Comparison of ENCODE assay signal across 19 cellular contexts in genomic region chr17:8893621-8894020, GRCh38. TPM values are rescaled to one million over a fixed set of nuclear protein-coding genes. Genes with fewer than 3 reads are reported as not detected.
"Had no signal": no experiment of that assay in that cellular context is flagged by ENCODE, and none has a peak within 500 bp of the region (broad histone marks: within the 10 kb centered on the region; RNA-seq: fewer than 3 reads in every experiment).

No MANE protein-coding gene starts in this region.

- H3K27ac Mint-ChIP-seq: activated naive CD4-positive, alpha-beta T cell treated with anti-CD3 and anti-CD28 coated beads for 36 hours had no signal

- H3K9me3 Mint-ChIP-seq: activated naive CD4-positive, alpha-beta T cell treated with anti-CD3 and anti-CD28 coated beads for 36 hours; naive thymus-derived CD8-positive, alpha-beta T cell had no signal

- H3K27me3 Mint-ChIP-seq: naive thymus-derived CD8-positive, alpha-beta T cell had no signal

- H3K36me3 ChIP-seq: ascending aorta, breast epithelium, left ventricle myocardium inferior, prostate gland had no signal

- H3K27ac ChIP-seq: ascending aorta, breast epithelium, hepatocyte, left ventricle myocardium inferior, prostate gland, stomach, testis, upper lobe of right lung had no signal

- H3K27me3 ChIP-seq: ascending aorta, breast epithelium, testis had no signal

- H3K4me3 Mint-ChIP-seq: activated CD8-positive, alpha-beta T cell treated with anti-CD3 and anti-CD28 coated beads, Interleukin-2, amount 10 ng/mL, durations not matched to agents 7 days and 5 days; activated naive CD4-positive, alpha-beta T cell treated with anti-CD3 and anti-CD28 coated beads for 36 hours; naive thymus-derived CD8-positive, alpha-beta T cell had no signal

- DNase-seq: activated CD4-positive, alpha-beta T cell treated with anti-CD3 and anti-CD28 coated beads for 4 hours; activated CD8-positive, alpha-beta T cell treated with anti-CD3 and anti-CD28 coated beads, Interleukin-2, amount 10 ng/mL, durations not matched to agents 7 days and 5 days; activated naive CD4-positive, alpha-beta T cell treated with anti-CD3 and anti-CD28 coated beads for 36 hours; left ventricle myocardium inferior; naive thymus-derived CD8-positive, alpha-beta T cell; right cardiac atrium; small intestine; stomach; testis had no signal

- ATAC-seq: activated CD8-positive, alpha-beta T cell treated with anti-CD3 and anti-CD28 coated beads, Interleukin-2, amount 10 ng/mL, durations not matched to agents 7 days and 5 days; esophagus mucosa; naive thymus-derived CD8-positive, alpha-beta T cell; upper lobe of right lung had no signal

- H3K9me3 ChIP-seq: ascending aorta, breast epithelium, left ventricle myocardium inferior, prostate gland, stomach, testis, upper lobe of right lung had no signal

- H3K4me3 ChIP-seq: ascending aorta, breast epithelium, hepatocyte, prostate gland, stomach, testis, upper lobe of right lung had no signal

- H3K4me1 ChIP-seq: breast epithelium, prostate gland, upper lobe of right lung had no signal

RNA-seq across cellular contexts. Expression of gene PIK3R6, which starts 26.1 kb away (rescaled TPM):
- total RNA-seq: chondrocyte, dermis microvascular lymphatic vessel endothelial cell, kidney epithelial cell, osteoblast had no signal
